Comparison of ENCODE assay signal across 8 cellular contexts in the genomic region with DNA sequence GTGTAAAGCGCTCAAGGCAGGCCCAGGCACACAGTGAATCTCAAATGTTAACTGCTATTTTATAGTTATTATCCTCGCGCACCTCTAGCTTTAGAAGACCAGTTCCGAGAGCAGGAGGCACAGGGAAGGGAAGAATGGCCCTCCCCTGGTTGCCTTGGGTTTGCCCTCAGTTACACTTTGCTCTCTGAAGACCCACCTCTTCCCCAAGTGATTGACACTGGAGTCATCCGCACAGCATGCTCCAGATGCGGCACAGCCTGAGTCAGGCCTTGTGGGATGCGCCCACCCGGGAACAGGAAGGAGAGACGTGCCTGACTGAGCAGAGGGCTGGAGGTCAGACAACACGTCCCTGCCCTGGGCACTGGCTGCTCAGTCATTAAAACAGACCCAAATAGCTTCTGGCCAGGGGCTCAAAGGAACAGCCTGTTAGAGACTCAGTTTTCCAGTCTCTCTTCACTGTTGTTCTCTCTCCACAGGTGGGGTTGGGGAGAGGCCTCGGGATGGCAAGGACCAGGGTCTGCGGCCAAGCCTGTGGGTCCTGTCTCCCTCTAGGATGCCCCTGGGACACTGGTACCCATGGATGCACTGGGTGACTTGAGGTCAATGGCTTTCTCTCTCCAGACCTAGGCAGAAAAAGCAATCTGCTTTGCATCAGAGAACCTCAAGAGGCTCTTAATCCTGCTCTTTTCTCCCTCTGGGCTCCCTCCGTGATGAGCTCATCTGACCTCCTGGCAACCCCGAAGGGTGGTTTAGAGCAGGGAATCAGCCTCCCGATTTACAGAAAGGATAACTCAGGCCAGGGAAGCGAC. TPM values are rescaled to one million over a fixed set of nuclear protein-coding genes. Genes with fewer than 3 reads are reported as not detected.
DNase-seq lines count a peak whose midpoint lies in the region; ATAC-seq and TF ChIP-seq lines count a peak whose summit lies in the region.

No MANE protein-coding gene starts in this region.

- H3K4me1 Mint-ChIP-seq in activated T-helper 17 cell treated with anti-CD3 and anti-CD28 coated beads, Interleukin-2, amount 50 U/mL, for 72 hours: no peaks in the 10 kb centered on the region

- H3K36me3 ChIP-seq in PC-9 (ENCODE audit: low read depth): no peaks in the 10 kb centered on the region
- H3K36me3 ChIP-seq in osteoblast (ENCODE audit: insufficient read depth, low read length): no peaks in the 10 kb centered on the region

- POLR2A ChIA-PET in PC-9 (lab: Charles Lee; ENCODE audit: unreplicated experiment): interaction anchor here (0.6 kb wide), 1 partner anchor 35 kb away, joined by 3 read pairs; no protein-coding TSS in a partner anchor

- ATAC-seq in esophagus mucosa (peak; percentile 37), HG03521 (IDR thresholded peaks at IDR 0.05; ENCODE audit: unreplicated experiment) (no peak)
- no peak for ATAC-seq in activated T-helper 17 cell treated with anti-CD3 and anti-CD28 coated beads, Interleukin-2, amount 50 U/mL, for 72 hours (replicated peaks)

- H3K27ac ChIP-seq in PC-9 (peak overlapping the region; percentile 88), osteoblast (ENCODE audit: low read depth, low read length) (peak overlapping the region; percentile 98)

- peak overlapping the region; percentile 52; the same call in 1 of the 2 replicates for H2AFZ ChIP-seq in PC-9
- peak overlapping the region; percentile 66 for H2AFZ ChIP-seq in osteoblast (ENCODE audit: low read length)

- H3K9me3 ChIP-seq in PC-9 (ENCODE audit: insufficient read depth, low read depth) (no peaks in the 10 kb centered on the region), osteoblast (ENCODE audit: low read depth, low read length) (no peaks in the 10 kb centered on the region)

- H3K4me1 ChIP-seq in PC-9 (replicated peaks; ENCODE audit: insufficient read depth) (peaks cover 39% of the 10 kb centered on the region), osteoblast (ENCODE audit: insufficient read depth, low read length) (peaks cover 44% of the 10 kb centered on the region)

- H3K27ac Mint-ChIP-seq in activated T-helper 17 cell treated with anti-CD3 and anti-CD28 coated beads, Interleukin-2, amount 50 U/mL, for 72 hours: no peak overlapping the region

- no peaks in the 10 kb centered on the region for H3K9me2 ChIP-seq in PC-9 (ENCODE audit: insufficient read depth)

- H3F3A ChIP-seq in PC-9 (ENCODE audit: insufficient read depth, low read depth): peaks cover 31% of the 10 kb centered on the region

- no TSS peak for BruUV-seq in PC-9 (replicated peaks; lab: Mats Ljungman, UMichigan)

- peak overlapping the region; percentile 59 for H3K4me3 ChIP-seq in PC-9
- peak overlapping the region; percentile 52 for H3K4me3 ChIP-seq in osteoblast (ENCODE audit: insufficient read depth, low read length)

- H4K20me1 ChIP-seq in PC-9 (ENCODE audit: insufficient read depth) (no peaks in the 10 kb centered on the region), osteoblast (ENCODE audit: insufficient read depth, low read length) (no peaks in the 10 kb centered on the region)

- H3K36me3 Mint-ChIP-seq in activated T-helper 17 cell treated with anti-CD3 and anti-CD28 coated beads, Interleukin-2, amount 50 U/mL, for 72 hours (ENCODE audit: low read depth): no peaks in the 10 kb centered on the region

- H3K27me3 Mint-ChIP-seq in activated T-helper 17 cell treated with anti-CD3 and anti-CD28 coated beads, Interleukin-2, amount 50 U/mL, for 72 hours: no peaks in the 10 kb centered on the region

- H3K27me3 ChIP-seq in PC-9 (ENCODE audit: insufficient read depth, low read depth) (no peaks in the 10 kb centered on the region), osteoblast (ENCODE audit: insufficient read depth, low read length) (no peaks in the 10 kb centered on the region)

- intact Hi-C loops in PC-9 (cut with micrococcal nuclease; ENCODE audit: unreplicated experiment): loop anchor here (1.0 to 10.0 kb wide), 2 partner anchors 15 to 270 kb away; a partner anchor contains a TSS

- H3K9me3 Mint-ChIP-seq in activated T-helper 17 cell treated with anti-CD3 and anti-CD28 coated beads, Interleukin-2, amount 50 U/mL, for 72 hours: no peaks in the 10 kb centered on the region

- no peak overlapping the region for H3K4me3 Mint-ChIP-seq in activated T-helper 17 cell treated with anti-CD3 and anti-CD28 coated beads, Interleukin-2, amount 50 U/mL, for 72 hours

- DNase-seq in NCI-H1436 (lab: John Stamatoyannopoulos, UW) (peak; percentile 57), NCI-H1436 treated with DMSO at 0.1 percent for 48 hours (lab: John Stamatoyannopoulos, UW) (no peak), PC-9 (peak; percentile 67 to 76), osteoblast (ENCODE audit: insufficient read length, low spot score, missing footprints) (peak; percentile 94)
- DNase-seq in stimulated activated CD4-positive, alpha-beta T cell treated with anti-CD3 and anti-CD28 coated beads, Interleukin-2, amount 100 ng/mL, for 48 hours: no peak

- peak overlapping the region; percentile 91 for H3K4me2 ChIP-seq in PC-9
- H3K4me2 ChIP-seq in osteoblast (ENCODE audit: insufficient read depth, low read length): peak overlapping the region; percentile 77

- H3K79me2 ChIP-seq in PC-9 (ENCODE audit: low read depth) (peaks cover 22% of the 10 kb centered on the region), osteoblast (ENCODE audit: insufficient read depth, low read length) (no peaks in the 10 kb centered on the region)

- TF ChIP-seq CTCF in PC-9 (conservative IDR thresholded peaks at IDR 0.05): no peak
- TF ChIP-seq CTCF in osteoblast (IDR thresholded peaks at IDR 0.05; ENCODE audit: extremely low read depth, low read depth, low read length): no peak

- CTCF ChIA-PET in PC-9 (lab: Charles Lee): interaction anchor here (0.6 kb wide), 1 partner anchor 669 kb away, joined by 5 read pairs; no protein-coding TSS in a partner anchor

RNA-seq across cellular contexts. Expression of a gene that starts 13.6 kb away (rescaled TPM):
- total RNA-seq in PC-9 (2021): 62.1 and 83.3 TPM in 2 replicates
- 13.1 TPM for total RNA-seq in esophagus mucosa
- total RNA-seq in osteoblast: 12.7 and 14.1 TPM in 2 replicates
- total RNA-seq in activated T-helper 17 cell treated with anti-CD3 and anti-CD28 coated beads, Interleukin-2, amount 50 U/mL, for 72 hours: 10 to 100 TPM; 19.7 to 28.9 TPM

RNA-seq across cellular contexts. Expression of a gene that starts 43.3 kb away (rescaled TPM):
- total RNA-seq in PC-9 (2021): 6.3 and 6.6 TPM in 2 replicates
- 2.3 TPM for total RNA-seq in esophagus mucosa
- total RNA-seq in osteoblast: 4.4 and 4.7 TPM in 2 replicates
- 1 to 10 TPM in 1 of 2 donors, under 1 TPM in 1; 0.82 to 1.1 TPM for total RNA-seq in activated T-helper 17 cell treated with anti-CD3 and anti-CD28 coated beads, Interleukin-2, amount 50 U/mL, for 72 hours

Comparison
In these comparisons a context has a peak if more than half of its experiments do, and no peak if none do; other contexts are left out.
1. DNase-seq: peak in NCI-H1436 (single experiment), PC-9 (2 of 2) and osteoblast (single experiment); none in NCI-H1436 treated with DMSO at 0.1 percent for 48 hours (single experiment) and stimulated activated CD4-positive, alpha-beta T cell treated with anti-CD3 and anti-CD28 coated beads, Interleukin-2, amount 100 ng/mL, for 48 hours (0 of 2).